In genomic region chr2:105604938-105605337, GRCh38 we compare ENCODE assay signal across 14 cellular contexts.
DNase-seq lines count a peak whose midpoint lies in the region; ATAC-seq and TF ChIP-seq lines count a peak whose summit lies in the region.
"Had no signal": no experiment of that assay in that cellular context is flagged by ENCODE, and none has a peak within 500 bp of the region (broad histone marks: within the 10 kb centered on the region; RNA-seq: fewer than 3 reads in every experiment).

No MANE protein-coding gene starts in this region.

- no peak overlapping the region for H3K4me3 ChIP-seq in GM23338
- no peak overlapping the region for H3K4me3 ChIP-seq in retinal pigment epithelial cell (ENCODE audit: low read length)

- H3K27me3 Mint-ChIP-seq in GM23338 (ENCODE audit: insufficient read depth, low read depth, poor library complexity) = peaks cover 6% of the 10 kb centered on the region

- no peaks in the 10 kb centered on the region for H3K27me3 ChIP-seq in GM23338 (ENCODE audit: insufficient read depth)
- H3K27me3 ChIP-seq: breast epithelium had no signal

- intact Hi-C loops in left cardiac atrium (cut with DNase I) = no loop called here

- no peak overlapping the region for H3K4me3 Mint-ChIP-seq in GM23338
- H3K4me3 Mint-ChIP-seq: T-cell had no signal

- H3K4me1 Mint-ChIP-seq in GM23338 = peaks cover 8% of the 10 kb centered on the region
- H3K4me1 Mint-ChIP-seq: T-cell had no signal

- no peaks in the 10 kb centered on the region for H3K9me2 ChIP-seq in GM23338 (ENCODE audit: insufficient read depth)

- no peaks in the 10 kb centered on the region for H3F3A ChIP-seq in GM23338 (replicated peaks; ENCODE audit: low read depth)

- ATAC-seq in GM23338 (no peak), left cardiac atrium (peak; percentile 86 to 89)
- ATAC-seq: T-cell had no signal

- H3K79me2 ChIP-seq in GM23338 (replicated peaks; ENCODE audit: insufficient read depth) = no peaks in the 10 kb centered on the region

- H3K36me3 ChIP-seq in GM23338 (ENCODE audit: insufficient read depth) = no peaks in the 10 kb centered on the region
- H3K36me3 ChIP-seq: breast epithelium had no signal

- H4K20me1 ChIP-seq in GM23338 (replicated peaks; ENCODE audit: insufficient read depth) = no peaks in the 10 kb centered on the region

- peaks cover 3% of the 10 kb centered on the region for H3K4me1 ChIP-seq in GM23338 (ENCODE audit: insufficient read depth)
- H3K4me1 ChIP-seq: breast epithelium had no signal

- H3K9me3 Mint-ChIP-seq in GM23338 = no peaks in the 10 kb centered on the region
- H3K9me3 Mint-ChIP-seq: T-cell had no signal

- no peak overlapping the region for H3K27ac ChIP-seq in GM23338 (ENCODE audit: low read depth)

- H2AFZ ChIP-seq in GM23338 = peak overlapping the region; percentile 11; the same call in 1 of the 2 replicates

- TF ChIP-seq CTCF in GM23338 (conservative IDR thresholded peaks at IDR 0.05; ENCODE audit: low read depth in 2 of 2) = no peak
- no peak for TF ChIP-seq CTCF in retinal pigment epithelial cell (conservative IDR thresholded peaks at IDR 0.05; ENCODE audit: low read depth, low read length)

- no peaks in the 10 kb centered on the region for H3K36me3 Mint-ChIP-seq in GM23338 (ENCODE audit: low read depth)
- H3K36me3 Mint-ChIP-seq: T-cell had no signal

- no peak overlapping the region for H3K27ac Mint-ChIP-seq in GM23338
- H3K27ac Mint-ChIP-seq: T-cell had no signal

- H3K4me2 ChIP-seq in GM23338 = no peak overlapping the region

- DNase-seq in GM23338 (ENCODE audit: low spot score) (no peak), cerebellum (ENCODE audit: low spot score) (peak; percentile 88), left cardiac atrium (peak; percentile 59), retinal pigment epithelial cell (ENCODE audit: low read depth) (peak; percentile 71), DMS 273 treated with DMSO at 0.1 percent for 48 hours (lab: John Stamatoyannopoulos, UW) (no peak), NCI-H2227 (lab: John Stamatoyannopoulos, UW; ENCODE audit: unreplicated experiment) (no peak)
- DNase-seq in stimulated activated CD4-positive, alpha-beta T cell treated with anti-CD3 and anti-CD28 coated beads, Interleukin-2, amount 100 ng/mL, for 24 hours = no peak
- no peak for DNase-seq in stimulated activated CD4-positive, alpha-beta T cell treated with anti-CD3 and anti-CD28 coated beads, Interleukin-4, amount 100 ng/mL, for 4 hours
- DNase-seq: activated T-cell treated with anti-CD3 and anti-CD28 coated beads, Interleukin-2, amount 50 U/mL, for 1 hour; DMS79; erythroblast; NCI-H2081 treated with DMSO at 0.1 percent for 48 hours; T-cell had no signal

TF ChIP-seq in GM23338, 12 proteins besides CTCF, POLR2A, EP300 and RAD21:
- no peak for TF ChIP-seq REST (IDR thresholded peaks at IDR 0.05; ENCODE audit: unreplicated experiment)

Comparison
In these comparisons a context has a peak if more than half of its experiments do, and no peak if none do; other contexts are left out.
1. DNase-seq: peak in cerebellum (single experiment), left cardiac atrium (single experiment) and retinal pigment epithelial cell (single experiment); none in GM23338 (single experiment), DMS 273 treated with DMSO at 0.1 percent for 48 hours (single experiment), NCI-H2227 (single experiment), stimulated activated CD4-positive, alpha-beta T cell treated with anti-CD3 and anti-CD28 coated beads, Interleukin-2, amount 100 ng/mL, for 24 hours (0 of 2) and stimulated activated CD4-positive, alpha-beta T cell treated with anti-CD3 and anti-CD28 coated beads, Interleukin-4, amount 100 ng/mL, for 4 hours (0 of 2).